ENCODE assay signal across 11 cellular contexts in genomic region chr3:112974178-112974517, GRCh38. TPM values are rescaled to one million over a fixed set of nuclear protein-coding genes. Genes with fewer than 3 reads are reported as not detected.
DNase-seq lines count a peak whose midpoint lies in the region; ATAC-seq, FAIRE-seq and TF ChIP-seq lines count a peak whose summit lies in the region.
"Had no signal": no experiment of that assay in that cellular context is flagged by ENCODE, and none has a peak within 500 bp of the region (broad histone marks: within the 10 kb centered on the region; RNA-seq: fewer than 3 reads in every experiment).

No MANE protein-coding gene starts in this region.

- H3K27ac Mint-ChIP-seq in naive B cell, result peak overlapping the region in 3 of 6 donors; percentile 3 to 83 (median 61)
- H3K27ac Mint-ChIP-seq in nephron progenitor cell, result no peak overlapping the region
- no peak overlapping the region for H3K27ac Mint-ChIP-seq in MCF 10A (ENCODE audit: low read depth, unreplicated experiment)

- H3K27me3 Mint-ChIP-seq in naive B cell (no peaks in the 10 kb centered on the region), nephron progenitor cell (ENCODE audit: low read depth, poor library complexity) (peaks cover 20% of the 10 kb centered on the region), MCF 10A (ENCODE audit: insufficient read depth, unreplicated experiment) (peaks cover 45% of the 10 kb centered on the region)

- peak; percentile 18 for ATAC-seq in GM21576 (IDR thresholded peaks at IDR 0.05; ENCODE audit: unreplicated experiment)
- no peak for ATAC-seq in naive B cell (ENCODE audit: low read depth in 2 of 2)

- H3K36me3 Mint-ChIP-seq in naive B cell (no peaks in the 10 kb centered on the region), nephron progenitor cell (ENCODE audit: low read depth) (no peaks in the 10 kb centered on the region), MCF 10A (ENCODE audit: insufficient read depth, unreplicated experiment) (peaks cover 4% of the 10 kb centered on the region)

- H3K9me3 ChIP-seq in OCI-LY7 (ENCODE audit: low read length), result no peaks in the 10 kb centered on the region

- peaks cover 13% of the 10 kb centered on the region for H3K4me1 ChIP-seq in OCI-LY7 (ENCODE audit: insufficient read depth, low read length, poor library complexity, severe bottlenecking)

- peaks cover 53 to 58% (median 55%) of the 10 kb centered on the region in 3 donors for H3K4me1 Mint-ChIP-seq in naive B cell
- no peaks in the 10 kb centered on the region for H3K4me1 Mint-ChIP-seq in nephron progenitor cell
- no peaks in the 10 kb centered on the region for H3K4me1 Mint-ChIP-seq in MCF 10A (ENCODE audit: insufficient read depth, unreplicated experiment)

- intact Hi-C loops in OCI-LY7 (cut with micrococcal nuclease; ENCODE audit: unreplicated experiment), result no loop called here
- intact Hi-C loops in MCF 10A (cut with micrococcal nuclease), result loop anchor here (10.0 kb wide), 1 partner anchor 159 kb away; no protein-coding TSS in a partner anchor

- H3K9me3 Mint-ChIP-seq in naive B cell (no peaks in the 10 kb centered on the region), nephron progenitor cell (no peaks in the 10 kb centered on the region), MCF 10A (ENCODE audit: unreplicated experiment) (no peaks in the 10 kb centered on the region)

- TF ChIP-seq CTCF in OCI-LY7 (conservative IDR thresholded peaks at IDR 0.05; ENCODE audit: low read length), result no peak
- TF ChIP-seq CTCF in nephron progenitor cell (IDR thresholded peaks at IDR 0.05), result no peak
- TF ChIP-seq CTCF in MCF 10A (IDR thresholded peaks at IDR 0.05; ENCODE audit: unreplicated experiment), result no peak

- peak overlapping the region; percentile 33; the same call in 1 of the 2 replicates for H3K4me2 ChIP-seq in OCI-LY7 (ENCODE audit: low read length)

- H3K4me3 Mint-ChIP-seq in naive B cell (peak overlapping the region; percentile 35 to 87 (median 74)), nephron progenitor cell (no peak overlapping the region), MCF 10A (ENCODE audit: unreplicated experiment) (no peak overlapping the region)

- no peaks in the 10 kb centered on the region; the same call in 1 of the 2 replicates for H3K9me2 ChIP-seq in OCI-LY7 (ENCODE audit: insufficient read depth, low read length)

- no peak overlapping the region for H3K27ac ChIP-seq in OCI-LY7 (ENCODE audit: low read depth, low read length, poor library complexity, severe bottlenecking)
- H3K27ac ChIP-seq: epithelial cell of prostate, GM23248 had no signal

- peak; percentile 64 for FAIRE-seq in GM18507 (lab: Jason Lieb, UNC)

- CTCF ChIA-PET in OCI-LY7 (lab: Charles Lee; ENCODE audit: unreplicated experiment), result no interaction called here
- CTCF ChIA-PET in MCF 10A (lab: Yijun Ruan, JAX), result interaction anchor here (0.6 to 1.7 kb wide), 4 partner anchors 8 to 234 kb away, joined by 3 to 5 read pairs (median 3); no protein-coding TSS in a partner anchor

- H3K4me3 ChIP-seq in OCI-LY7 (ENCODE audit: low read depth, low read length, poor library complexity, severe bottlenecking), result no peak overlapping the region
- H3K4me3 ChIP-seq: GM23248 had no signal

- DNase-seq in GM18507 (ENCODE audit: extremely low spot score, insufficient read length, low read depth) (no peak), OCI-LY7 (ENCODE audit: low spot score) (no peak), naive B cell (no peak), SK-N-DZ (ENCODE audit: low spot score) (no peak), nephron progenitor cell (no peak), DMS79 treated with DMSO at 0.1 percent for 48 hours (lab: John Stamatoyannopoulos, UW) (no peak), MCF 10A (ENCODE audit: unreplicated experiment) (no peak)
- DNase-seq: GM23248, Right ventricle myocardium superior had no signal

- no peaks in the 10 kb centered on the region for H4K20me1 ChIP-seq in OCI-LY7 (ENCODE audit: insufficient read depth, low read length)

- BruUV-seq in OCI-LY7 (replicated peaks; lab: Mats Ljungman, UMichigan), result no TSS peak
- BruUV-seq in MCF 10A (replicated peaks; lab: Mats Ljungman, UMichigan), result no TSS peak

- H3K79me2 ChIP-seq in OCI-LY7 (ENCODE audit: insufficient read depth, low read depth, low read length), result no peaks in the 10 kb centered on the region

- no peaks in the 10 kb centered on the region for H3K36me3 ChIP-seq in OCI-LY7 (ENCODE audit: insufficient read depth, low read length)

- POLR2A ChIA-PET in OCI-LY7 (lab: Charles Lee) (interaction anchor here (0.6 to 1.6 kb wide), 3 partner anchors 150 to 829 kb away, joined by 3 to 4 read pairs (median 4); no protein-coding TSS in a partner anchor), MCF 10A (lab: Yijun Ruan, JAX) (interaction anchor here (0.7 kb wide), 1 partner anchor 11 kb away, joined by 3 read pairs; no protein-coding TSS in a partner anchor)

- peak overlapping the region; percentile 73 for H2AFZ ChIP-seq in OCI-LY7 (ENCODE audit: low read length)
- H2AFZ ChIP-seq: GM23248 had no signal

RNA-seq across cellular contexts. Expression of gene CD200R1, which starts 0.8 kb away (rescaled TPM):
- 0.18 TPM in 1 of 2 replicates, not detected in the other for total RNA-seq in OCI-LY7 (2014; rRNA removed; shearing (Covaris generic))
- 0.17 and 0.25 TPM in 2 replicates for total RNA-seq in OCI-LY7 (2022)
- 1 to 10 TPM in 3 of 6 donors, under 1 TPM in 2, not detected in 1; 0.52 to 3.8 (median 1.9) TPM for polyA plus RNA-seq in naive B cell (ENCODE audit: low read depth in 6 of 6)
- polyA plus RNA-seq in SK-N-DZ (2014; cell fraction: cytosol; rRNA removed), result not detected in 2 replicates
- 0.12 and 0.30 TPM in 2 replicates for polyA plus RNA-seq in SK-N-DZ (2014; cell fraction: nucleus; rRNA removed)
- not detected in 2 replicates for total RNA-seq in MCF 10A (2022)
- total RNA-seq: GM23248 had no signal
- polyA plus RNA-seq: GM23248 had no signal

RNA-seq across cellular contexts. Expression of gene GTPBP8, which starts 16.6 kb away (rescaled TPM):
- total RNA-seq in OCI-LY7 (2014; rRNA removed; shearing (Covaris generic)), result 17.6 and 23.8 TPM in 2 replicates
- 20.3 and 21.9 TPM in 2 replicates for total RNA-seq in OCI-LY7 (2022)
- polyA plus RNA-seq in naive B cell (ENCODE audit: low read depth in 6 of 6), result 10 to 100 TPM in 4 of 6 donors, 1 to 10 TPM in 2; 9.4 to 16.2 (median 12.7) TPM
- 24.9 and 26.7 TPM in 2 replicates for polyA plus RNA-seq in SK-N-DZ (2014; cell fraction: cytosol; rRNA removed)
- polyA plus RNA-seq in SK-N-DZ (2014; cell fraction: nucleus; rRNA removed), result 13.2 and 14.9 TPM in 2 replicates
- 9.3 and 10.7 TPM in 2 replicates for total RNA-seq in MCF 10A (2022)

Comparison
In these comparisons a context has a peak if more than half of its experiments do, and no peak if none do; other contexts are left out.
1. H3K4me3 Mint-ChIP-seq: peak in naive B cell (8 of 8); none in nephron progenitor cell (single experiment) and MCF 10A (single experiment).